In genomic region chr10:77869626-77870420, GRCh38 we compare ENCODE assay signal across 27 cellular contexts. TPM values are rescaled to one million over a fixed set of nuclear protein-coding genes. Genes with fewer than 3 reads are reported as not detected.
A peak's percentile ranks its signal among the peaks of the same experiment; 100 is the strongest.
DNase-seq lines count a peak whose midpoint lies in the region; ATAC-seq and TF ChIP-seq lines count a peak whose summit lies in the region.
"Had no signal": no experiment of that assay in that cellular context is flagged by ENCODE, and none has a peak within 500 bp of the region (broad histone marks: within the 10 kb centered on the region; RNA-seq: fewer than 3 reads in every experiment).

No MANE protein-coding gene starts in this region.

- no peak for TF ChIP-seq POLR2A in uterus (IDR thresholded peaks at IDR 0.05)

- DNase-seq in SK-N-SH (no peak), mammary epithelial cell (peak; percentile 53), foreskin keratinocyte (no peak), uterus (no peak), C1 segment of cervical spinal cord (lab: John Stamatoyannopoulos, UW) (no peak)
- DNase-seq in activated naive CD4-positive, alpha-beta T cell treated with anti-CD3 and anti-CD28 coated beads, Interleukin-2, amount 10 ng/mL, durations not matched to agents 7 days and 5 days = no peak
- DNase-seq: activated CD4-positive, CD25-positive, alpha-beta regulatory T cell treated with anti-CD3 and anti-CD28 coated beads, Interleukin-2, amount 50 U/mL, for 72 hours; activated CD8-positive, alpha-beta memory T cell treated with anti-CD3 and anti-CD28 coated beads for 24 hours; activated naive CD4-positive, alpha-beta T cell treated with anti-CD3 and anti-CD28 coated beads for 36 hours; activated T-cell treated with anti-CD3 and anti-CD28 coated beads, Interleukin-2, amount 50 U/mL, for 4 hours; body of pancreas; Caco-2; EL; left colon; mesendoderm; NCI-H146; NCI-H2171; NCI-H526; nephron progenitor cell; stimulated activated naive CD4-positive, alpha-beta T cell treated with Interleukin-2 at 50 U/mL for 16 hours; upper lobe of right lung had no signal

- peaks cover 19% of the 10 kb centered on the region for H3K4me1 Mint-ChIP-seq in activated naive CD4-positive, alpha-beta T cell treated with anti-CD3 and anti-CD28 coated beads, Interleukin-2, amount 10 ng/mL, durations not matched to agents 7 days and 5 days

- peaks cover 7% of the 10 kb centered on the region for H3F3A ChIP-seq in SK-N-SH (replicated peaks; ENCODE audit: insufficient read depth)

- no TSS peak for BruUV-seq in mammary epithelial cell (replicated peaks; lab: Mats Ljungman, UMichigan)

- no peaks in the 10 kb centered on the region for H3K9me3 Mint-ChIP-seq in activated naive CD4-positive, alpha-beta T cell treated with anti-CD3 and anti-CD28 coated beads, Interleukin-2, amount 10 ng/mL, durations not matched to agents 7 days and 5 days
- H3K9me3 Mint-ChIP-seq: activated naive CD4-positive, alpha-beta T cell treated with anti-CD3 and anti-CD28 coated beads for 36 hours; activated T-cell treated with anti-CD3 and anti-CD28 coated beads, Interleukin-2, amount 50 U/mL, for 4 hours; IgD-negative memory B cell; nephron progenitor cell had no signal

- H3K9me2 ChIP-seq in SK-N-SH = no peaks in the 10 kb centered on the region

- peaks cover 46% of the 10 kb centered on the region for H3K79me2 ChIP-seq in SK-N-SH (ENCODE audit: insufficient read depth)
- peaks cover 70% of the 10 kb centered on the region for H3K79me2 ChIP-seq in mammary epithelial cell (ENCODE audit: insufficient read depth, low read length)

- H3K27me3 Mint-ChIP-seq in activated naive CD4-positive, alpha-beta T cell treated with anti-CD3 and anti-CD28 coated beads, Interleukin-2, amount 10 ng/mL, durations not matched to agents 7 days and 5 days = no peaks in the 10 kb centered on the region
- H3K27me3 Mint-ChIP-seq: IgD-negative memory B cell had no signal

- peak overlapping the region in 1 of 2 experiments; percentile 98; a peak in 2 of 4 replicates for H3K27ac ChIP-seq in SK-N-SH (ENCODE audit: low read depth in 2 of 2, low read length in 1 of 2)
- peak overlapping the region; percentile 8 for H3K27ac ChIP-seq in mammary epithelial cell (ENCODE audit: insufficient read depth, low read depth, low read length)
- H3K27ac ChIP-seq in foreskin keratinocyte = peak overlapping the region; percentile 31
- peak overlapping the region; percentile 22 to 23 for H3K27ac ChIP-seq in uterus
- H3K27ac ChIP-seq: 22Rv1, body of pancreas, coronary artery, upper lobe of right lung had no signal

- H3K36me3 Mint-ChIP-seq in activated naive CD4-positive, alpha-beta T cell treated with anti-CD3 and anti-CD28 coated beads, Interleukin-2, amount 10 ng/mL, durations not matched to agents 7 days and 5 days = no peaks in the 10 kb centered on the region

- no peak overlapping the region for H3K27ac Mint-ChIP-seq in activated naive CD4-positive, alpha-beta T cell treated with anti-CD3 and anti-CD28 coated beads, Interleukin-2, amount 10 ng/mL, durations not matched to agents 7 days and 5 days
- H3K27ac Mint-ChIP-seq: activated naive CD4-positive, alpha-beta T cell treated with anti-CD3 and anti-CD28 coated beads for 36 hours had no signal

- H3K27me3 ChIP-seq in SK-N-SH (ENCODE audit: insufficient read depth) (no peaks in the 10 kb centered on the region), mammary epithelial cell (ENCODE audit: insufficient read depth, low read length) (no peaks in the 10 kb centered on the region), foreskin keratinocyte (no peaks in the 10 kb centered on the region), uterus (no peaks in the 10 kb centered on the region)
- H3K27me3 ChIP-seq: body of pancreas, upper lobe of right lung had no signal

- no peak for TF ChIP-seq RAD21 in SK-N-SH (IDR thresholded peaks at IDR 0.05; ENCODE audit: low read length)

- in situ Hi-C loops in mammary epithelial cell (cut with MboI; ENCODE audit: low sequenced_read_pairs in 2 of 2) = no loop called here

- H2AFZ ChIP-seq in SK-N-SH (ENCODE audit: low read depth) = no peak overlapping the region
- H2AFZ ChIP-seq in mammary epithelial cell (ENCODE audit: low read depth, low read length) = no peak overlapping the region

- CTCF ChIA-PET in SK-N-SH (lab: Yijun Ruan, JAX) = interaction anchor here (1.0 to 1.9 kb wide), 3 partner anchors 17 to 160 kb away, joined by 3 to 7 read pairs (median 5); partner anchors contain the start of gene POLR3A
- CTCF ChIA-PET in mammary epithelial cell (lab: Charles Lee; ENCODE audit: low non-redundant PET) = interaction anchor here (0.7 kb wide), 1 partner anchor 9 kb away, joined by 4 read pairs; no protein-coding TSS in a partner anchor
- CTCF ChIA-PET in activated naive CD4-positive, alpha-beta T cell treated with anti-CD3 and anti-CD28 coated beads, Interleukin-2, amount 10 ng/mL, durations not matched to agents 7 days and 5 days (lab: Charles Lee) = interaction anchor here (1.0 kb wide), 1 partner anchor 23 kb away, joined by 3 read pairs; no protein-coding TSS in a partner anchor

- no peak for TF ChIP-seq EP300 in SK-N-SH (IDR thresholded peaks at IDR 0.05; ENCODE audit: borderline replicate concordance in 1 of 2, low read depth in 1 of 2, low read length in 1 of 2)

- peaks cover 43% of the 10 kb centered on the region for H4K20me1 ChIP-seq in SK-N-SH (ENCODE audit: insufficient read depth)
- no peaks in the 10 kb centered on the region for H4K20me1 ChIP-seq in mammary epithelial cell (ENCODE audit: insufficient read depth, low read length)

- H3K4me1 ChIP-seq in SK-N-SH (ENCODE audit: control insufficient read depth in 1 of 2, insufficient read depth in 2 of 2, low read depth in 1 of 2, low read length in 1 of 2) (peaks cover 34 to 89% of the 10 kb centered on the region in 2 experiments), mammary epithelial cell (ENCODE audit: insufficient read depth, low read length) (peaks cover 84% of the 10 kb centered on the region), foreskin keratinocyte (peaks cover 62% of the 10 kb centered on the region), uterus (peaks cover 12 to 24% of the 10 kb centered on the region in 2 donors)

- ATAC-seq in SK-N-SH treated with all-trans-retinoic acid at 6 μM for 48 hours (no peak), foreskin keratinocyte (no peak), GM21381 (IDR thresholded peaks at IDR 0.05; ENCODE audit: unreplicated experiment) (no peak)
- ATAC-seq: activated T-cell treated with anti-CD3 and anti-CD28 coated beads, Interleukin-2, amount 50 U/mL, for 4 hours; body of pancreas; left colon; upper lobe of right lung had no signal

- H3K4me3 Mint-ChIP-seq in activated naive CD4-positive, alpha-beta T cell treated with anti-CD3 and anti-CD28 coated beads, Interleukin-2, amount 10 ng/mL, durations not matched to agents 7 days and 5 days = no peak overlapping the region
- H3K4me3 Mint-ChIP-seq: activated naive CD4-positive, alpha-beta T cell treated with anti-CD3 and anti-CD28 coated beads for 36 hours; activated T-cell treated with anti-CD3 and anti-CD28 coated beads, Interleukin-2, amount 50 U/mL, for 4 hours; IgD-negative memory B cell; nephron progenitor cell had no signal

- peaks cover 4 to 19% of the 10 kb centered on the region in 2 experiments for H3K36me3 ChIP-seq in SK-N-SH (replicated peaks in 1 of 2; ENCODE audit: control insufficient read depth in 1 of 2, insufficient read depth in 2 of 2, low read length in 1 of 2)
- peaks cover 7% of the 10 kb centered on the region for H3K36me3 ChIP-seq in mammary epithelial cell (ENCODE audit: insufficient read depth, low read length)
- no peaks in the 10 kb centered on the region for H3K36me3 ChIP-seq in uterus
- H3K36me3 ChIP-seq: upper lobe of right lung had no signal

- dilution Hi-C loops in mammary epithelial cell (cut with HindIII; ENCODE audit: low sequenced_read_pairs) = no loop called here

- TF ChIP-seq CTCF in SK-N-SH (IDR thresholded peaks at IDR 0.05) (no peak), mammary epithelial cell (conservative IDR thresholded peaks at IDR 0.05 in 1 of 2, IDR thresholded peaks at IDR 0.05 in 1 of 2; ENCODE audit: extremely low read depth in 1 of 2, insufficient read depth in 1 of 2, low read depth in 1 of 2, low read length in 2 of 2) (no peak), foreskin keratinocyte (conservative IDR thresholded peaks at IDR 0.05) (no peak), uterus (IDR thresholded peaks at IDR 0.05) (no peak)

- POLR2A ChIA-PET in SK-N-SH (lab: Yijun Ruan, JAX) = interaction anchor here (0.6 kb wide), 1 partner anchor 23 kb away, joined by 3 read pairs; no protein-coding TSS in a partner anchor

- no peak overlapping the region for H3K9ac ChIP-seq in SK-N-SH
- H3K9ac ChIP-seq in mammary epithelial cell (ENCODE audit: insufficient read depth, low read length) = no peak overlapping the region

- H3K9me3 ChIP-seq in SK-N-SH = no peaks in the 10 kb centered on the region
- H3K9me3 ChIP-seq in mammary epithelial cell (replicated peaks; ENCODE audit: insufficient read depth, low read length) = no peaks in the 10 kb centered on the region
- no peaks in the 10 kb centered on the region for H3K9me3 ChIP-seq in uterus
- H3K9me3 ChIP-seq: body of pancreas, Caco-2, upper lobe of right lung had no signal

- H3K4me3 ChIP-seq in SK-N-SH (ENCODE audit: low read depth in 2 of 2, low read length in 1 of 2) (no peak overlapping the region), mammary epithelial cell (replicated peaks in 1 of 3; ENCODE audit: insufficient read depth in 1 of 3, low read depth in 2 of 3, low read length in 3 of 3) (no peak overlapping the region), uterus (no peak overlapping the region)
- H3K4me3 ChIP-seq: body of pancreas, coronary artery, skin epidermis, upper lobe of right lung had no signal

- intact Hi-C loops in mammary epithelial cell (cut with micrococcal nuclease) = no loop called here
- intact Hi-C loops in uterus (cut with DNase I; ENCODE audit: low total_unique reads) = no loop called here

- WGBS in SK-N-SH (ENCODE audit: low lambda C conversion rate) = 70% methylated on average over 4 of the region's 4 CpGs
- 8% methylated on average over 2 of the region's 4 CpGs for WGBS in mammary epithelial cell (ENCODE audit: low coverage, missing lambda C conversion rate)

- H3K4me2 ChIP-seq in SK-N-SH (peak overlapping the region; percentile 37; the same call in 1 of the 2 replicates), mammary epithelial cell (ENCODE audit: insufficient read depth, low read depth, low read length) (peak overlapping the region; percentile 29)

TF ChIP-seq in SK-N-SH, 30 proteins besides CTCF, POLR2A, EP300 and RAD21 (continues in another document):
- TF ChIP-seq TCF12 (IDR thresholded peaks at IDR 0.05) = peak; percentile 16; the same call in 1 of the 2 replicates
- peak; percentile 24 for TF ChIP-seq CHD2 (IDR thresholded peaks at IDR 0.05; ENCODE audit: low read length, partially characterized antibody)

TF ChIP-seq in SK-N-SH treated with all-trans-retinoic acid at 6 μM for 48 hours, 23 proteins besides CTCF, POLR2A, EP300 and RAD21 (continues in another document):
- TF ChIP-seq ZNF565 (CRISPR knock-in tag; conservative IDR thresholded peaks at IDR 0.05; ENCODE audit: low read depth) (no peak), OSR1 (CRISPR knock-in tag; IDR thresholded peaks at IDR 0.05) (no peak)

RNA-seq across cellular contexts. Expression of gene DLG5, which starts 56.7 kb away (rescaled TPM):
- polyA plus RNA-seq in SK-N-SH (2012; rRNA removed) = 15.3 and 31.3 TPM in 2 replicates
- 17.4 and 24.5 TPM in 2 replicates for polyA plus RNA-seq in SK-N-SH (2012; cell fraction: cytosol; rRNA removed)
- 61.3 and 63.0 TPM in 2 replicates for polyA plus RNA-seq in SK-N-SH (2012; cell fraction: nucleus; rRNA removed)
- 10 to 100 TPM; 40.8 to 76.5 TPM for total RNA-seq in mammary epithelial cell
- 31.5 TPM for polyA plus RNA-seq in mammary epithelial cell
- polyA minus RNA-seq in mammary epithelial cell = 142 TPM
- total RNA-seq in foreskin keratinocyte = 66.7 and 74.8 TPM in 2 replicates
- 25.1 and 29.0 TPM in 2 replicates for polyA plus RNA-seq in foreskin keratinocyte
- total RNA-seq in uterus = 10 to 100 TPM; 27.1 to 72.6 (median 46.5) TPM
